In the genomic region with DNA sequence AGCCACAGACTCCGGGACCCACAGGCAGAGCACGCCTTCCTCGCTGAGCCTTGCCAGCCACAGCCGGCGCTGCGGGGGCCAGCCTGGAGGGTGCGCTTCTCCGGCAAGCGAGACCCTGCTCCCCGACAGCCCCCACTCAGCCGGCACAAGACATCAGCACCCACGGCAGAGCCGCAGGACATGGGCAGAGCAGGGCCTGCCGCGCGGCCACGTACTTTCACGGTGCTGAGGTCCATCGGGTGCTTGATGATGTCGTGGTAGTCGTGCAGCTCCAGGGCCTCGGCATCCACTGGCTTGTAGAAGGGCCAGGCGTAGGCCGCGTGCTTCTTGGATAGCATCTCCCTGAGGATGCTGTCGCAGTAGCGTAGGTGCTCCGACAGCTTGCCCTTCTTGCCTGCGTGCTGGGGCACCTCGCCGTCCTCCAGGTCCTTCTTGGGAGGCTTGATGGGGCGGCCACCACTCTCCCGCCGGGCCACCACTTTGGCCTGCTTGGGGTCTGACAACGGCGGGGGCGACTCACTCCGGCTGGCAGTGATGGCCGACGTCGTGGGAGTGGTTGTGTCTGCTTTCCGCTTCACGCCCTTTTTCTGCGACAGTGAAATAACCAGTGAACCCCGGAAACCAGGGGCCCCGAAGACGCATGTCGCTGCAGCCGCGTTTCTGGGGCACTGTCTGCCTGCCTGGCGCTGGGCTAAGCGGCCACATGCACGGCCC, we compare ENCODE assay signal across 26 cellular contexts.
"Had no signal": no experiment of that assay in that cellular context is flagged by ENCODE, and none has a peak within 500 bp of the region (broad histone marks: within the 10 kb centered on the region; RNA-seq: fewer than 3 reads in every experiment).

No MANE protein-coding gene starts in this region.

- H3K4me1 Mint-ChIP-seq: endodermal cell; immature natural killer cell; stimulated activated naive B cell treated with anti-CD40 and anti-IgM and Interleukin-4, amounts not matched to agents 10 μg/mL and 1 μg/mL and 100 μg/mL, for 72 hours had no signal

- H3K9me3 Mint-ChIP-seq: dendritic cell treated with granulocyte-macrophage colony-stimulating factor and Interleukin-4, amounts not matched to agents 40 ng/mL and 50 ng/mL, for 4 days; endodermal cell; immature natural killer cell; nephron progenitor cell; stimulated activated naive B cell treated with anti-CD40 and anti-IgM and Interleukin-4, amounts not matched to agents 10 μg/mL and 1 μg/mL and 100 μg/mL, for 72 hours; stimulated activated naive CD8-positive, alpha-beta T cell treated with anti-CD3 and anti-CD28 coated beads, Interleukin-15, Interleukin-2, amounts not matched to agents 100 ng/mL and 50 ng/mL, for 24 hours had no signal

- H3K27ac Mint-ChIP-seq: dendritic cell treated with granulocyte-macrophage colony-stimulating factor and Interleukin-4, amounts not matched to agents 40 ng/mL and 50 ng/mL, for 4 days; endodermal cell; immature natural killer cell; stimulated activated naive CD8-positive, alpha-beta T cell treated with anti-CD3 and anti-CD28 coated beads, Interleukin-15, Interleukin-2, amounts not matched to agents 100 ng/mL and 50 ng/mL, for 24 hours had no signal

- ATAC-seq: esophagus mucosa; gastroesophageal sphincter; stimulated activated naive B cell treated with anti-CD40 and anti-IgM and Interleukin-4, amounts not matched to agents 10 μg/mL and 1 μg/mL and 100 μg/mL, for 72 hours had no signal

- H3K4me3 ChIP-seq: gastroesophageal sphincter, heart right ventricle, lower lobe of right lung, ovary, skin epidermis, spleen, thoracic aorta, tibial nerve, upper lobe of left lung had no signal

- H3K27me3 ChIP-seq: gastroesophageal sphincter, heart right ventricle, ovary, spleen, tibial nerve, upper lobe of left lung had no signal

- H3K27me3 Mint-ChIP-seq: dendritic cell treated with granulocyte-macrophage colony-stimulating factor and Interleukin-4, amounts not matched to agents 40 ng/mL and 50 ng/mL, for 4 days; stimulated activated naive B cell treated with anti-CD40 and anti-IgM and Interleukin-4, amounts not matched to agents 10 μg/mL and 1 μg/mL and 100 μg/mL, for 72 hours; stimulated activated naive CD8-positive, alpha-beta T cell treated with anti-CD3 and anti-CD28 coated beads, Interleukin-15, Interleukin-2, amounts not matched to agents 100 ng/mL and 50 ng/mL, for 24 hours had no signal

- H3K4me3 Mint-ChIP-seq: dendritic cell treated with granulocyte-macrophage colony-stimulating factor and Interleukin-4, amounts not matched to agents 40 ng/mL and 50 ng/mL, for 4 days; endodermal cell; immature natural killer cell; nephron progenitor cell; stimulated activated naive B cell treated with anti-CD40 and anti-IgM and Interleukin-4, amounts not matched to agents 10 μg/mL and 1 μg/mL and 100 μg/mL, for 72 hours; stimulated activated naive CD8-positive, alpha-beta T cell treated with anti-CD3 and anti-CD28 coated beads, Interleukin-15, Interleukin-2, amounts not matched to agents 100 ng/mL and 50 ng/mL, for 24 hours had no signal

- H3K4me1 ChIP-seq: lower lobe of right lung, upper lobe of left lung had no signal

- H3K27ac ChIP-seq: epithelial cell of prostate, gastroesophageal sphincter, lower lobe of right lung, ovary, skin epidermis, spleen, thoracic aorta, upper lobe of left lung had no signal

- FAIRE-seq: colon, urothelium cell line had no signal

- H3K36me3 ChIP-seq: ovary had no signal

- H3K9me3 ChIP-seq: gastroesophageal sphincter, heart right ventricle, lower lobe of right lung, ovary, spleen, thoracic aorta, tibial nerve, upper lobe of left lung had no signal

- DNase-seq: central memory CD4-positive, alpha-beta T cell; effector CD8-positive, alpha-beta T cell; endodermal cell; foreskin fibroblast; hippocampal formation; immature natural killer cell; islet precursor cell; lower lobe of right lung; nephron progenitor cell; occipital lobe; ovary; spleen; stimulated activated CD4-positive, alpha-beta T cell treated with anti-CD3 and anti-CD28 coated beads, Interleukin-2, amount 100 ng/mL, for 48 hours; stimulated activated naive B cell treated with anti-CD40 and anti-IgM and Interleukin-4, amounts not matched to agents 10 μg/mL and 1 μg/mL and 100 μg/mL, for 72 hours had no signal
